20 cellular contexts compared by ENCODE assay signal in the genomic region with DNA sequence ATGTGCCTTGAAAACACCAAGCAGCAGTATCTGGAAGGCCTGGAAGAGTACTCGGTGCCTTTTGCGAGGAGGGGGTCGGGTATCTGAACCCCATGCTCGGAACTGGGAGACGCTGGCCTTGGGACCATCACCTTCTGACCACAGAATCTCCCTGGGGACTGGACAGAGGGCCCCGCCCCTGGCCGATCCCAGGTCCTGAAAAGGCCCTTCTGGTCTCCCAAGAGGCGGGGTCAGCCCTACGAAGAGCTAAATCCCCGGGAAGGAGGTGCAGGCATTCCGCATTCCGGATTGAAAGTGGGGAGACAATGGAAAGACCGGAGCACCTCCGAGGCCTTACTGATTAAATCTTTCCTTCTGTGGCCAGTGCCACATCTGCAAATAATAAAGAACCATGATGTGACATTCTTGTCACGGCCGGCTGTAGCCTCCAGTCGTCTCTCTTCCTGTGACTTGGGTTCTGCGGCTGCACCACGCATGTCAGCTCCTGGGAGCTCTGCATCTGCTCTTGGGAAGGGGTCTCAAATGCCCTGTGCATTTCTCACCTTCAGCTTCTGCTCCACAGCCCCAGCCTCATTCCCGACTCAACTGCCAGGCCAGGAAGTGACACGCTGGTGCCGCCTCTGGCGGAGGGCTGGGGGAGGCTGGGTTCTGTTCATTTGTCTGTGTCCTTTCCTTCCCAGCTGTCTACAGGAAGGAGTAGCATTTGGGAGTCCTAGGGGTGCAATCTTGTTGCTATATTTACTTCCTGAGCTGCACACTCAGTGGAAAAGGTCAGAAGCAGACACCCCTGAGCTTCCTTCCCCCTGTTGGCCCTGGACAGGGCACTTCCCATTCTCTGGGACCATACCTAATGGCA.
A peak's percentile ranks its signal among the peaks of the same experiment; 100 is the strongest.
DNase-seq lines count a peak whose midpoint lies in the region; ATAC-seq and TF ChIP-seq lines count a peak whose summit lies in the region.
"Had no signal": no experiment of that assay in that cellular context is flagged by ENCODE, and none has a peak within 500 bp of the region (broad histone marks: within the 10 kb centered on the region; RNA-seq: fewer than 3 reads in every experiment).

No MANE protein-coding gene starts in this region.

- no peaks in the 10 kb centered on the region for H3K9me3 ChIP-seq in right cardiac atrium (ENCODE audit: control insufficient read depth, low read length)
- H3K9me3 ChIP-seq: ascending aorta, suprapubic skin had no signal

- H3K4me3 Mint-ChIP-seq in GM23338 (no peak overlapping the region), Calu3 (ENCODE audit: low read depth, unreplicated experiment) (no peak overlapping the region)
- H3K4me3 Mint-ChIP-seq: activated naive CD4-positive, alpha-beta T cell treated with anti-CD3 and anti-CD28 coated beads for 36 hours had no signal

- no peak overlapping the region for H3K4me2 ChIP-seq in GM23338
- H3K4me2 ChIP-seq: KMS-11 had no signal

- H3F3A ChIP-seq in GM23338 (replicated peaks; ENCODE audit: low read depth): no peaks in the 10 kb centered on the region

- H3K27me3 Mint-ChIP-seq in GM23338 (ENCODE audit: insufficient read depth, low read depth, poor library complexity) (peaks cover 7% of the 10 kb centered on the region), Calu3 (ENCODE audit: unreplicated experiment) (no peaks in the 10 kb centered on the region)

- H3K27me3 ChIP-seq in GM23338 (ENCODE audit: insufficient read depth) (no peaks in the 10 kb centered on the region), right cardiac atrium (ENCODE audit: control insufficient read depth, insufficient read depth) (no peaks in the 10 kb centered on the region)
- H3K27me3 ChIP-seq: ascending aorta, suprapubic skin had no signal

- H3K9me3 Mint-ChIP-seq in GM23338 (no peaks in the 10 kb centered on the region), Calu3 (ENCODE audit: low read depth, unreplicated experiment) (no peaks in the 10 kb centered on the region)
- H3K9me3 Mint-ChIP-seq: activated naive CD4-positive, alpha-beta T cell treated with anti-CD3 and anti-CD28 coated beads for 36 hours had no signal

- no peaks in the 10 kb centered on the region for H3K4me1 ChIP-seq in GM23338 (ENCODE audit: insufficient read depth)
- H3K4me1 ChIP-seq in right cardiac atrium (ENCODE audit: control insufficient read depth, insufficient read depth, low read length): no peaks in the 10 kb centered on the region
- H3K4me1 ChIP-seq: ascending aorta, suprapubic skin had no signal

- no peaks in the 10 kb centered on the region for H3K9me2 ChIP-seq in GM23338 (ENCODE audit: insufficient read depth)

- no peak overlapping the region for H3K4me3 ChIP-seq in GM23338
- H3K4me3 ChIP-seq in right cardiac atrium (ENCODE audit: low read length): no peak overlapping the region
- H3K4me3 ChIP-seq: ascending aorta, suprapubic skin had no signal

- DNase-seq in GM23338 (ENCODE audit: low spot score) (no peak), right cardiac atrium (no peak), posterior vena cava (ENCODE audit: low spot score) (peak; percentile 70), Calu3 (no peak), NOMO-1 treated with DMSO at 0.1 percent for 48 hours (lab: John Stamatoyannopoulos, UW; ENCODE audit: unreplicated experiment) (no peak)
- DNase-seq: activated CD4-positive, alpha-beta T cell treated with anti-CD3 and anti-CD28 coated beads for 1 hour; activated naive CD4-positive, alpha-beta T cell treated with anti-CD3 and anti-CD28 coated beads for 36 hours; AML-193; COR-L47; kidney glomerular epithelial cell; NCI-H1048; NCI-H2081 treated with DMSO at 0.1 percent for 48 hours; NCI-H510A treated with DMSO at 0.1 percent for 48 hours; SIG-M5 had no signal

- 65% methylated on average over 23 of the region's 23 CpGs for WGBS in right cardiac atrium

- CTCF ChIA-PET in Calu3 (lab: Charles Lee): no interaction called here

- H3K4me1 Mint-ChIP-seq in GM23338: peaks cover 2% of the 10 kb centered on the region; the same call in 2 of the 3 replicates
- no peaks in the 10 kb centered on the region for H3K4me1 Mint-ChIP-seq in Calu3 (ENCODE audit: low read depth, unreplicated experiment)

- H3K27ac Mint-ChIP-seq in GM23338: no peak overlapping the region
- no peak overlapping the region for H3K27ac Mint-ChIP-seq in Calu3 (ENCODE audit: unreplicated experiment)
- H3K27ac Mint-ChIP-seq: activated naive CD4-positive, alpha-beta T cell treated with anti-CD3 and anti-CD28 coated beads for 36 hours had no signal

- H4K20me1 ChIP-seq in GM23338 (replicated peaks; ENCODE audit: insufficient read depth): no peaks in the 10 kb centered on the region

- no peaks in the 10 kb centered on the region for H3K36me3 ChIP-seq in GM23338 (ENCODE audit: insufficient read depth)
- H3K36me3 ChIP-seq: ascending aorta, suprapubic skin had no signal

- no peaks in the 10 kb centered on the region for H3K79me2 ChIP-seq in GM23338 (replicated peaks; ENCODE audit: insufficient read depth)

- no peak overlapping the region for H2AFZ ChIP-seq in GM23338

- peak; percentile 31 for ATAC-seq in GM23338
- peak; percentile 31 to 53 for ATAC-seq in right cardiac atrium
- no peak for ATAC-seq in HG02970 (IDR thresholded peaks at IDR 0.05; ENCODE audit: low FRiP score, unreplicated experiment)
- no peak for ATAC-seq in GM19395 (IDR thresholded peaks at IDR 0.05; ENCODE audit: unreplicated experiment)

- BruUV-seq in Calu3 (replicated peaks; lab: Mats Ljungman, UMichigan): no TSS peak

- no peaks in the 10 kb centered on the region for H3K36me3 Mint-ChIP-seq in GM23338 (ENCODE audit: low read depth)
- no peaks in the 10 kb centered on the region for H3K36me3 Mint-ChIP-seq in Calu3 (ENCODE audit: insufficient read depth, unreplicated experiment)

- TF ChIP-seq CTCF in GM23338 (conservative IDR thresholded peaks at IDR 0.05; ENCODE audit: low read depth in 2 of 2) (no peak), VCaP (conservative IDR thresholded peaks at IDR 0.05) (no peak), Calu3 (IDR thresholded peaks at IDR 0.05; ENCODE audit: unreplicated experiment) (no peak)

- H3K27ac ChIP-seq in GM23338 (ENCODE audit: low read depth) (no peak overlapping the region), VCaP (peak overlapping the region; percentile 20; the same call in 1 of the 2 replicates), right cardiac atrium (ENCODE audit: low read length) (no peak overlapping the region)
- H3K27ac ChIP-seq: ascending aorta, KMS-11, suprapubic skin had no signal

- intact Hi-C loops in right cardiac atrium (cut with DNase I): no loop called here
- intact Hi-C loops in posterior vena cava (cut with DNase I): no loop called here
- intact Hi-C loops in Calu3 (cut with micrococcal nuclease; ENCODE audit: unreplicated experiment): no loop called here

TF ChIP-seq in GM23338, 12 proteins besides CTCF, POLR2A, EP300 and RAD21 (continues in another document):
- TF ChIP-seq POLR2AphosphoS5 (IDR thresholded peaks at IDR 0.05; ENCODE audit: low read depth) (no peak), CREB1 (CRISPR knock-in tag; IDR thresholded peaks at IDR 0.05; ENCODE audit: low read depth) (no peak), EZH2 (IDR thresholded peaks at IDR 0.05; ENCODE audit: low read depth, unreplicated experiment) (no peak), NANOG (IDR thresholded peaks at IDR 0.05; ENCODE audit: borderline replicate concordance) (no peak), JUNB (IDR thresholded peaks at IDR 0.05; ENCODE audit: unreplicated experiment) (no peak), EZH2phosphoT487 (IDR thresholded peaks at IDR 0.05; ENCODE audit: unreplicated experiment) (no peak), STAT1 (IDR thresholded peaks at IDR 0.05; ENCODE audit: unreplicated experiment) (no peak), ETS1 (IDR thresholded peaks at IDR 0.05) (no peak)
- TF ChIP-seq, protein P1, sequence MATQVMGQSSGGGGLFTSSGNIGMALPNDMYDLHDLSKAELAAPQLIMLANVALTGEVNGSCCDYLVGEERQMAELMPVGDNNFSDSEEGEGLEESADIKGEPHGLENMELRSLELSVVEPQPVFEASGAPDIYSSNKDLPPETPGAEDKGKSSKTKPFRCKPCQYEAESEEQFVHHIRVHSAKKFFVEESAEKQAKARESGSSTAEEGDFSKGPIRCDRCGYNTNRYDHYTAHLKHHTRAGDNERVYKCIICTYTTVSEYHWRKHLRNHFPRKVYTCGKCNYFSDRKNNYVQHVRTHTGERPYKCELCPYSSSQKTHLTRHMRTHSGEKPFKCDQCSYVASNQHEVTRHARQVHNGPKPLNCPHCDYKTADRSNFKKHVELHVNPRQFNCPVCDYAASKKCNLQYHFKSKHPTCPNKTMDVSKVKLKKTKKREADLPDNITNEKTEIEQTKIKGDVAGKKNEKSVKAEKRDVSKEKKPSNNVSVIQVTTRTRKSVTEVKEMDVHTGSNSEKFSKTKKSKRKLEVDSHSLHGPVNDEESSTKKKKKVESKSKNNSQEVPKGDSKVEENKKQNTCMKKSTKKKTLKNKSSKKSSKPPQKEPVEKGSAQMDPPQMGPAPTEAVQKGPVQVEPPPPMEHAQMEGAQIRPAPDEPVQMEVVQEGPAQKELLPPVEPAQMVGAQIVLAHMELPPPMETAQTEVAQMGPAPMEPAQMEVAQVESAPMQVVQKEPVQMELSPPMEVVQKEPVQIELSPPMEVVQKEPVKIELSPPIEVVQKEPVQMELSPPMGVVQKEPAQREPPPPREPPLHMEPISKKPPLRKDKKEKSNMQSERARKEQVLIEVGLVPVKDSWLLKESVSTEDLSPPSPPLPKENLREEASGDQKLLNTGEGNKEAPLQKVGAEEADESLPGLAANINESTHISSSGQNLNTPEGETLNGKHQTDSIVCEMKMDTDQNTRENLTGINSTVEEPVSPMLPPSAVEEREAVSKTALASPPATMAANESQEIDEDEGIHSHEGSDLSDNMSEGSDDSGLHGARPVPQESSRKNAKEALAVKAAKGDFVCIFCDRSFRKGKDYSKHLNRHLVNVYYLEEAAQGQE (IDR thresholded peaks at IDR 0.05; ENCODE audit: unreplicated experiment): no peak

Comparison
In these comparisons a context has a peak if more than half of its experiments do, and no peak if none do; other contexts are left out.
1. ATAC-seq: peak in GM23338 (single experiment) and right cardiac atrium (2 of 2); none in HG02970 (single experiment) and GM19395 (single experiment).